Comparison of ENCODE assay signal across 20 cellular contexts in the genomic region with DNA sequence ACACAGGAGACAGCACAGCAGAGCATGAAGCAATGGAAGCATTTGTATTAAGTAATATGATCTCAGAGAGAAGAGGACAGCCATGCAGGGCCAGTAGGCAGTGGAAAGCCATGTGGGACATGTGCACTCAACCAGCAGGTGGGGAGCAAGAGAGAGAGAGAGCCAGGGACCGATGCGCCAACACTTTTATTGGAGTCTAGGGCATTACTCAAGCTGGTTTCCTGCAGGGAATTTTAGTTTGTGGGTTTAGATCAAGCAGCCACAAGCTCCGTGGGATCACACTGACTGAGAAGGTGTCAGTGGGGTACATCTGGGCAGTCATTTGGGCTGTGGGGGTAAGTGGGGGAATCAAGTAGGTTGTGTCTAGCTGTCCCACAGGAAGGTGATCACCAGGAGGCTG.
DNase-seq lines count a peak whose midpoint lies in the region; ATAC-seq, FAIRE-seq and TF ChIP-seq lines count a peak whose summit lies in the region.
"Had no signal": no experiment of that assay in that cellular context is flagged by ENCODE, and none has a peak within 500 bp of the region (broad histone marks: within the 10 kb centered on the region; RNA-seq: fewer than 3 reads in every experiment).

No MANE protein-coding gene starts in this region.

- DNase-seq in NCI-H2107 treated with DMSO at 0.1 percent for 48 hours (lab: John Stamatoyannopoulos, UW; ENCODE audit: unreplicated experiment) = peak; percentile 16
- DNase-seq in NCI-H2107 (lab: John Stamatoyannopoulos, UW) = no peak
- DNase-seq in activated naive CD4-positive, alpha-beta T cell treated with anti-CD3 and anti-CD28 coated beads, Interleukin-2, amount 50 U/mL, for 72 hours (ENCODE audit: low spot score in 2 of 2) = no peak
- DNase-seq in activated naive CD4-positive, alpha-beta T cell treated with anti-CD3 and anti-CD28 coated beads for 36 hours = no peak
- DNase-seq in cerebellar cortex (ENCODE audit: low spot score) = peak; percentile 29
- no peak for DNase-seq in stimulated activated naive CD4-positive, alpha-beta T cell treated with Interleukin-2 at 50 U/mL for 16 hours (lab: John Stamatoyannopoulos, UW)
- no peak for DNase-seq in HepG2 (ENCODE audit: low spot score)
- DNase-seq: CD8-positive, alpha-beta T cell; COR-L47; DMS153; DMS79 treated with DMSO at 0.1 percent for 48 hours; EL; GDM1; HCEC 1CT had no signal

- H3K9ac ChIP-seq in HepG2 (ENCODE audit: insufficient read depth, low read depth, low read length) = no peak overlapping the region

- intact Hi-C loops in activated naive CD4-positive, alpha-beta T cell treated with anti-CD3 and anti-CD28 coated beads for 36 hours (cut with micrococcal nuclease) = no loop called here
- intact Hi-C loops in HepG2 (cut with micrococcal nuclease; ENCODE audit: unreplicated experiment) = no loop called here

- H4K20me1 ChIP-seq in HepG2 (ENCODE audit: insufficient read depth, low read length) = no peaks in the 10 kb centered on the region

- H3K79me2 ChIP-seq in HepG2 (ENCODE audit: insufficient read depth, low read length) = no peaks in the 10 kb centered on the region

- no peak overlapping the region for H3K4me2 ChIP-seq in HepG2 (ENCODE audit: low read depth, low read length)

- TF ChIP-seq EP300 in HepG2 (IDR thresholded peaks at IDR 0.05; ENCODE audit: low read depth in 2 of 2, low read length in 2 of 2) = no peak
- TF ChIP-seq EP300 in HepG2 (CRISPR knock-in tag; IDR thresholded peaks at IDR 0.05; ENCODE audit: borderline replicate concordance) = no peak

- peaks cover 5% of the 10 kb centered on the region; the same call in 1 of the 2 replicates for H3K9me3 ChIP-seq in HepG2 (ENCODE audit: low read length)

- H3K4me1 Mint-ChIP-seq in activated naive CD4-positive, alpha-beta T cell treated with anti-CD3 and anti-CD28 coated beads for 36 hours (ENCODE audit: low read depth) = peaks cover 2% of the 10 kb centered on the region
- H3K4me1 Mint-ChIP-seq: CD14-positive monocyte had no signal

- POLR2A ChIA-PET in HepG2 (lab: Yijun Ruan, JAX) = no interaction called here

- H3K27ac ChIP-seq in HepG2 (ENCODE audit: extremely low read length, insufficient read depth, low read length) = no peak overlapping the region
- H3K27ac ChIP-seq: 22Rv1 had no signal

- peaks cover 11 to 23% of the 10 kb centered on the region in 2 donors for H3K9me3 Mint-ChIP-seq in activated naive CD4-positive, alpha-beta T cell treated with anti-CD3 and anti-CD28 coated beads, Interleukin-2, amount 50 U/mL, for 72 hours
- peaks cover 12% of the 10 kb centered on the region for H3K9me3 Mint-ChIP-seq in activated naive CD4-positive, alpha-beta T cell treated with anti-CD3 and anti-CD28 coated beads for 36 hours

- peaks cover 18 to 29% of the 10 kb centered on the region in 2 donors for H3K36me3 Mint-ChIP-seq in activated naive CD4-positive, alpha-beta T cell treated with anti-CD3 and anti-CD28 coated beads, Interleukin-2, amount 50 U/mL, for 72 hours
- peaks cover 6% of the 10 kb centered on the region for H3K36me3 Mint-ChIP-seq in activated naive CD4-positive, alpha-beta T cell treated with anti-CD3 and anti-CD28 coated beads for 36 hours (ENCODE audit: low read depth)
- H3K36me3 Mint-ChIP-seq: CD8-positive, alpha-beta T cell had no signal

- no peak overlapping the region for H3K4me3 Mint-ChIP-seq in activated naive CD4-positive, alpha-beta T cell treated with anti-CD3 and anti-CD28 coated beads for 36 hours
- H3K4me3 Mint-ChIP-seq: CD14-positive monocyte; CD8-positive, alpha-beta T cell had no signal

- no peak for FAIRE-seq in HepG2 (lab: Jason Lieb, UNC)
- FAIRE-seq: D721Med, GM12892, GM19239 had no signal

- WGBS in HepG2 (ENCODE audit: low lambda C conversion rate) = 55% methylated on average over 3 of the region's 3 CpGs

- no peak for ATAC-seq in activated naive CD4-positive, alpha-beta T cell treated with anti-CD3 and anti-CD28 coated beads, Interleukin-2, amount 50 U/mL, for 72 hours
- ATAC-seq in GM18909 (IDR thresholded peaks at IDR 0.05; ENCODE audit: poor library complexity, unreplicated experiment) (no peak), HepG2 (no peak)
- ATAC-seq: CD8-positive, alpha-beta T cell had no signal

- H3K27ac Mint-ChIP-seq in activated naive CD4-positive, alpha-beta T cell treated with anti-CD3 and anti-CD28 coated beads, Interleukin-2, amount 50 U/mL, for 72 hours = peak overlapping the region; percentile 4 to 85
- no peak overlapping the region for H3K27ac Mint-ChIP-seq in activated naive CD4-positive, alpha-beta T cell treated with anti-CD3 and anti-CD28 coated beads for 36 hours
- H3K27ac Mint-ChIP-seq: CD14-positive monocyte; CD8-positive, alpha-beta T cell had no signal

- H3K4me3 ChIP-seq in HepG2 (replicated peaks in 1 of 3; ENCODE audit: insufficient read depth in 1 of 3, low read depth in 2 of 3, low read length in 3 of 3) = no peak overlapping the region

- no peak for TF ChIP-seq CTCF in HepG2 (CRISPR knock-in tag; IDR thresholded peaks at IDR 0.05)

- no peaks in the 10 kb centered on the region for H3K27me3 ChIP-seq in HepG2 (ENCODE audit: control insufficient read depth in 1 of 2, insufficient read depth in 2 of 2, low read length in 2 of 2)

- TF ChIP-seq POLR2A in HepG2 (IDR thresholded peaks at IDR 0.05; ENCODE audit: insufficient read depth in 1 of 2, low read depth in 2 of 2, low read length in 2 of 2) = no peak

- H3K4me1 ChIP-seq in HepG2 (ENCODE audit: insufficient read depth, low read length) = no peaks in the 10 kb centered on the region

- CTCF ChIA-PET in activated naive CD4-positive, alpha-beta T cell treated with anti-CD3 and anti-CD28 coated beads for 36 hours (lab: Charles Lee) = no interaction called here
- CTCF ChIA-PET in HepG2 (lab: Yijun Ruan, JAX; ENCODE audit: low intra/inter-chr PET ratio, low total read pairs) = no interaction called here

- in situ Hi-C loops in HepG2 (cut with HindIII; ENCODE audit: extremely low pct_ligation_motif_present, low pct_unique_long_range_greater_than_20kb) = no loop called here

- BruUV-seq in HepG2 (replicated peaks; lab: Mats Ljungman, UMichigan) = no TSS peak

- no peaks in the 10 kb centered on the region for H3K27me3 Mint-ChIP-seq in activated naive CD4-positive, alpha-beta T cell treated with anti-CD3 and anti-CD28 coated beads for 36 hours (ENCODE audit: low read depth)

- no peak for TF ChIP-seq RAD21 in HepG2 (CRISPR knock-in tag; IDR thresholded peaks at IDR 0.05)

- no peak overlapping the region for H2AFZ ChIP-seq in HepG2 (ENCODE audit: low read length)

- no peaks in the 10 kb centered on the region for H3K36me3 ChIP-seq in HepG2 (replicated peaks in 1 of 2; ENCODE audit: control insufficient read depth in 1 of 2, insufficient read depth in 2 of 2, low read length in 2 of 2)

TF ChIP-seq in HepG2, 621 proteins besides CTCF, POLR2A, EP300 and RAD21:
- no peak for TF ChIP-seq RBFOX2 (IDR thresholded peaks at IDR 0.05; ENCODE audit: low read depth, low read length)
- no peak for TF ChIP-seq ZKSCAN5 (CRISPR knock-in tag; IDR thresholded peaks at IDR 0.05)
- no peak for TF ChIP-seq DRAP1 (CRISPR knock-in tag; IDR thresholded peaks at IDR 0.05)
- TF ChIP-seq, protein P1, sequence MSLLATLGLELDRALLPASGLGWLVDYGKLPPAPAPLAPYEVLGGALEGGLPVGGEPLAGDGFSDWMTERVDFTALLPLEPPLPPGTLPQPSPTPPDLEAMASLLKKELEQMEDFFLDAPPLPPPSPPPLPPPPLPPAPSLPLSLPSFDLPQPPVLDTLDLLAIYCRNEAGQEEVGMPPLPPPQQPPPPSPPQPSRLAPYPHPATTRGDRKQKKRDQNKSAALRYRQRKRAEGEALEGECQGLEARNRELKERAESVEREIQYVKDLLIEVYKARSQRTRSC (CRISPR knock-in tag; IDR thresholded peaks at IDR 0.05; ENCODE audit: low read depth) = no peak

Comparison
In these comparisons a context has a peak if more than half of its experiments do, and no peak if none do; other contexts are left out.
1. DNase-seq: peak in NCI-H2107 treated with DMSO at 0.1 percent for 48 hours (single experiment) and cerebellar cortex (single experiment); none in NCI-H2107 (single experiment), activated naive CD4-positive, alpha-beta T cell treated with anti-CD3 and anti-CD28 coated beads, Interleukin-2, amount 50 U/mL, for 72 hours (0 of 2), activated naive CD4-positive, alpha-beta T cell treated with anti-CD3 and anti-CD28 coated beads for 36 hours (single experiment), stimulated activated naive CD4-positive, alpha-beta T cell treated with Interleukin-2 at 50 U/mL for 16 hours (single experiment) and HepG2 (single experiment).